In the genomic region with DNA sequence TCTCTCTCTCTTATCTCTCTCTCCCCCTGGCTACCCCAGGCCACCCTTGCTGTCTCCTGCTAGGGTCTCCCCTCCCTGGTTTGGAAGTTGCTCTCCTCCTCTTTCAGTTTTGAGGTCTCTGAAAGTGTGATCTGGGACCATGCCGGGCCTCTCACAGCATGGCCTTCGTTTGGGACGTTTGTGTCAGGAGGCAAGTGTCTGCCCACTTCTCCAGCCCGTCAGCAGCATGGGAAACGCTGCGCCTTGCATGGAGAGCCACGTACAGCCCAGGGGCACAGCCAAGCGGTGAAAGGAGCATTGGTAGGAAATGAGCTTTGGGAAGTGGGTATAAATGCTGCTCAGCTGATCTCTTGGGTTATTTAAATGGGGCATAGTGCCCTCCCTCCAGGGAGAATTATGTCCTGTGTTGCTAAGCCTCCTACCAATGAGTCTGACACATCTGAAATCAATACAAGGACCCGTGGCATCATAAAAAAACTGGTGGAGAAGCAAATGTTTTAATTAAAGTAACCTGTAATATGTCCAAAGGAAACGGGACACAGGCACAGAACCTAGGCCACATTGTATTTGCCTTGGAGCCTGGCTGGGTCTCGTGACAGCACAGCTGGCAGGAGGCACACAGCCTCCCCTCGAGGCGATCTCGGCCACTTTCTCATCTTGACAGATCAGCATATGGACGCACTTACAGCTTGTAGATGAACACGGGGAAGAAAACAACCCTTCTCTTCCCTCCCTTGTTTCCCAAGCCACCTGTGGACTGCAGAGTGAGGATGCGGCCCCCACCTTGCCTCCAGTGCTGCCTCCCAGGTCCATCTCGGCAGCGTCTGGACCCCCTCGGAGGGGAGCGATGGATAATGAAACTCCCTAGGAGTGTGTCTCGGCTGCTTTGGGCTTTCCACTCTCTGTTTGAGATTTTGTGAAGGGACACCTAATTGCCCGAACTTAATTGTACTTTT, we compare ENCODE assay signal across 17 cellular contexts.
DNase-seq lines count a peak whose midpoint lies in the region; ATAC-seq, FAIRE-seq and TF ChIP-seq lines count a peak whose summit lies in the region.
"Had no signal": no experiment of that assay in that cellular context is flagged by ENCODE, and none has a peak within 500 bp of the region (broad histone marks: within the 10 kb centered on the region; RNA-seq: fewer than 3 reads in every experiment).

No MANE protein-coding gene starts in this region.

- no peak overlapping the region for H2AFZ ChIP-seq in HepG2 (ENCODE audit: low read length)
- H2AFZ ChIP-seq: GM23338 had no signal

- H3K4me2 ChIP-seq in HepG2 (ENCODE audit: low read depth, low read length): no peak overlapping the region
- H3K4me2 ChIP-seq: GM23338 had no signal

- intact Hi-C loops in left ventricle myocardium inferior (cut with micrococcal nuclease) (no loop called here), HepG2 (cut with micrococcal nuclease; ENCODE audit: unreplicated experiment) (no loop called here)

- H3K36me3 ChIP-seq in HEK293 (ENCODE audit: control insufficient read depth in 2 of 2, insufficient read depth in 1 of 2, low read length in 2 of 2): no peaks in the 10 kb centered on the region
- H3K36me3 ChIP-seq in left ventricle myocardium inferior: no peaks in the 10 kb centered on the region
- no peaks in the 10 kb centered on the region for H3K36me3 ChIP-seq in HepG2 (replicated peaks in 1 of 2; ENCODE audit: control insufficient read depth in 1 of 2, insufficient read depth in 2 of 2, low read length in 2 of 2)
- H3K36me3 ChIP-seq: thyroid gland had no signal

- peaks cover 15% of the 10 kb centered on the region for H3K4me1 Mint-ChIP-seq in stimulated activated effector memory CD8-positive, alpha-beta T cell treated with anti-CD3 and anti-CD28 coated beads, Interleukin-12 subunit alpha, Interleukin-12 subunit beta, amount 100 ng/mL, for 72 hours
- no peaks in the 10 kb centered on the region for H3K4me1 Mint-ChIP-seq in activated naive CD4-positive, alpha-beta T cell treated with anti-CD3 and anti-CD28 coated beads, Interleukin-2, amount 10 ng/mL, durations not matched to agents 7 days and 5 days
- H3K4me1 Mint-ChIP-seq: activated B cell treated with CpG ODN at 0.5 μM for 24 hours, GM23338 had no signal

- POLR2A ChIA-PET in HEK293 (lab: Yijun Ruan, JAX): no interaction called here
- POLR2A ChIA-PET in HepG2 (lab: Yijun Ruan, JAX): no interaction called here

- no peak overlapping the region for H3K4me3 ChIP-seq in HEK293 (ENCODE audit: low read depth, low read length)
- H3K4me3 ChIP-seq in left ventricle myocardium inferior: no peak overlapping the region
- no peak overlapping the region for H3K4me3 ChIP-seq in HepG2 (replicated peaks in 1 of 3; ENCODE audit: insufficient read depth in 1 of 3, low read depth in 2 of 3, low read length in 3 of 3)
- H3K4me3 ChIP-seq: GM23338, K562, thyroid gland had no signal

- TF ChIP-seq POLR2A in HepG2 (IDR thresholded peaks at IDR 0.05; ENCODE audit: insufficient read depth in 1 of 2, low read depth in 2 of 2, low read length in 2 of 2): no peak

- CTCF ChIA-PET in HEK293 (lab: Yijun Ruan, JAX) (no interaction called here), HepG2 (lab: Yijun Ruan, JAX; ENCODE audit: low intra/inter-chr PET ratio, low total read pairs) (no interaction called here)
- CTCF ChIA-PET in activated naive CD4-positive, alpha-beta T cell treated with anti-CD3 and anti-CD28 coated beads, Interleukin-2, amount 10 ng/mL, durations not matched to agents 7 days and 5 days (lab: Charles Lee): no interaction called here

- H3K27me3 Mint-ChIP-seq in activated naive CD4-positive, alpha-beta T cell treated with anti-CD3 and anti-CD28 coated beads, Interleukin-2, amount 10 ng/mL, durations not matched to agents 7 days and 5 days: peaks cover 69% of the 10 kb centered on the region
- H3K27me3 Mint-ChIP-seq: activated B cell treated with CpG ODN at 0.5 μM for 24 hours had no signal

- no peaks in the 10 kb centered on the region for H3K9me3 Mint-ChIP-seq in stimulated activated effector memory CD8-positive, alpha-beta T cell treated with anti-CD3 and anti-CD28 coated beads, Interleukin-12 subunit alpha, Interleukin-12 subunit beta, amount 100 ng/mL, for 72 hours
- H3K9me3 Mint-ChIP-seq in activated naive CD4-positive, alpha-beta T cell treated with anti-CD3 and anti-CD28 coated beads, Interleukin-2, amount 10 ng/mL, durations not matched to agents 7 days and 5 days: no peaks in the 10 kb centered on the region
- H3K9me3 Mint-ChIP-seq: activated B cell treated with CpG ODN at 0.5 μM for 24 hours; T-helper 1 cell treated with Interleukin-12 subunit alpha and Interleukin-12 subunit beta and Interleukin-4 antibody, amounts not matched to agents 30 μg/mL and 1 μg/mL, for 36 hours had no signal

- no TSS peak for BruUV-seq in HepG2 (replicated peaks; lab: Mats Ljungman, UMichigan)

- TF ChIP-seq RAD21 in HepG2 (CRISPR knock-in tag; IDR thresholded peaks at IDR 0.05): no peak

- no peak for TF ChIP-seq CTCF in HEK293 (tag by site-specific recombination; IDR thresholded peaks at IDR 0.05)
- TF ChIP-seq CTCF in left ventricle myocardium inferior (IDR thresholded peaks at IDR 0.05; ENCODE audit: borderline replicate concordance): peak; percentile 30
- no peak for TF ChIP-seq CTCF in HepG2 (CRISPR knock-in tag; IDR thresholded peaks at IDR 0.05)

- no peaks in the 10 kb centered on the region for H3K79me2 ChIP-seq in HepG2 (ENCODE audit: insufficient read depth, low read length)

- no peak overlapping the region for H3K9ac ChIP-seq in HepG2 (ENCODE audit: insufficient read depth, low read depth, low read length)

- peaks cover 4% of the 10 kb centered on the region; the same call in 1 of the 2 replicates for H3K4me1 ChIP-seq in HEK293 (ENCODE audit: control insufficient read depth, insufficient read depth, low read length)
- H3K4me1 ChIP-seq in left ventricle myocardium inferior: peaks cover 54% of the 10 kb centered on the region
- peaks cover 4% of the 10 kb centered on the region for H3K4me1 ChIP-seq in HepG2 (ENCODE audit: insufficient read depth, low read length)

- H3K27ac Mint-ChIP-seq in stimulated activated effector memory CD8-positive, alpha-beta T cell treated with anti-CD3 and anti-CD28 coated beads, Interleukin-12 subunit alpha, Interleukin-12 subunit beta, amount 100 ng/mL, for 72 hours: peak overlapping the region; percentile 17
- no peak overlapping the region for H3K27ac Mint-ChIP-seq in activated naive CD4-positive, alpha-beta T cell treated with anti-CD3 and anti-CD28 coated beads, Interleukin-2, amount 10 ng/mL, durations not matched to agents 7 days and 5 days
- H3K27ac Mint-ChIP-seq: activated B cell treated with CpG ODN at 0.5 μM for 24 hours; GM23338; T-helper 1 cell treated with Interleukin-12 subunit alpha and Interleukin-12 subunit beta and Interleukin-4 antibody, amounts not matched to agents 30 μg/mL and 1 μg/mL, for 36 hours had no signal

- H3K36me3 Mint-ChIP-seq in stimulated activated effector memory CD8-positive, alpha-beta T cell treated with anti-CD3 and anti-CD28 coated beads, Interleukin-12 subunit alpha, Interleukin-12 subunit beta, amount 100 ng/mL, for 72 hours: no peaks in the 10 kb centered on the region
- H3K36me3 Mint-ChIP-seq in activated naive CD4-positive, alpha-beta T cell treated with anti-CD3 and anti-CD28 coated beads, Interleukin-2, amount 10 ng/mL, durations not matched to agents 7 days and 5 days: no peaks in the 10 kb centered on the region
- H3K36me3 Mint-ChIP-seq: CD14-positive monocyte had no signal

- TF ChIP-seq EP300 in HepG2 (IDR thresholded peaks at IDR 0.05; ENCODE audit: low read depth in 2 of 2, low read length in 2 of 2): no peak
- no peak for TF ChIP-seq EP300 in HepG2 (CRISPR knock-in tag; IDR thresholded peaks at IDR 0.05; ENCODE audit: borderline replicate concordance)

- no peaks in the 10 kb centered on the region for H4K20me1 ChIP-seq in HepG2 (ENCODE audit: insufficient read depth, low read length)

- no peak for FAIRE-seq in HepG2 (lab: Jason Lieb, UNC)
- FAIRE-seq: K562 had no signal

- H3K27ac ChIP-seq in HEK293 (ENCODE audit: extremely low read depth, low read depth, low read length) (no peak overlapping the region), left ventricle myocardium inferior (replicated peaks) (peak overlapping the region; percentile 76), HepG2 (ENCODE audit: extremely low read length, insufficient read depth, low read length) (no peak overlapping the region)
- H3K27ac ChIP-seq: thyroid gland had no signal

- H3K27me3 ChIP-seq in left ventricle myocardium inferior (ENCODE audit: low read depth) (no peaks in the 10 kb centered on the region), HepG2 (ENCODE audit: control insufficient read depth in 1 of 2, insufficient read depth in 2 of 2, low read length in 2 of 2) (peaks cover 0 to 9% of the 10 kb centered on the region in 2 experiments; a peak in 2 of 5 replicates)
- H3K27me3 ChIP-seq: thyroid gland had no signal

- no peak overlapping the region for H3K4me3 Mint-ChIP-seq in stimulated activated effector memory CD8-positive, alpha-beta T cell treated with anti-CD3 and anti-CD28 coated beads, Interleukin-12 subunit alpha, Interleukin-12 subunit beta, amount 100 ng/mL, for 72 hours
- no peak overlapping the region for H3K4me3 Mint-ChIP-seq in activated naive CD4-positive, alpha-beta T cell treated with anti-CD3 and anti-CD28 coated beads, Interleukin-2, amount 10 ng/mL, durations not matched to agents 7 days and 5 days
- H3K4me3 Mint-ChIP-seq: activated B cell treated with CpG ODN at 0.5 μM for 24 hours; CD14-positive monocyte; GM23338; T-helper 1 cell treated with Interleukin-12 subunit alpha and Interleukin-12 subunit beta and Interleukin-4 antibody, amounts not matched to agents 30 μg/mL and 1 μg/mL, for 36 hours had no signal

- WGBS in HepG2 (ENCODE audit: low lambda C conversion rate): 46% methylated on average over 23 of the region's 23 CpGs

- no peaks in the 10 kb centered on the region for H3K9me3 ChIP-seq in HEK293 (ENCODE audit: control insufficient read depth, insufficient read depth, low read depth, low read length)
- H3K9me3 ChIP-seq in left ventricle myocardium inferior (replicated peaks): no peaks in the 10 kb centered on the region
- H3K9me3 ChIP-seq in HepG2 (ENCODE audit: low read length): no peaks in the 10 kb centered on the region
- H3K9me3 ChIP-seq: thyroid gland had no signal

- DNase-seq in left ventricle myocardium inferior (no peak), HepG2 (ENCODE audit: low spot score) (no peak), GM19240 (ENCODE audit: insufficient read length, low spot score) (no peak), NCI-H1436 treated with DMSO at 0.1 percent for 48 hours (lab: John Stamatoyannopoulos, UW) (no peak)
- DNase-seq in stimulated activated effector memory CD8-positive, alpha-beta T cell treated with anti-CD3 and anti-CD28 coated beads, Interleukin-12 subunit alpha, Interleukin-12 subunit beta, amount 100 ng/mL, for 72 hours (ENCODE audit: low spot score in 2 of 2): no peak
- DNase-seq in activated naive CD4-positive, alpha-beta T cell treated with anti-CD3 and anti-CD28 coated beads, Interleukin-2, amount 10 ng/mL, durations not matched to agents 7 days and 5 days: no peak
- DNase-seq: activated B cell treated with CpG ODN at 0.5 μM for 24 hours; activated gamma-delta T cell; left colon; NK-92 treated with Interleukin-12 subunit alpha and Interleukin-12 subunit beta, amount 100 ng/mL, for 24 hours had no signal

- in situ Hi-C loops in HepG2 (cut with HindIII; ENCODE audit: extremely low pct_ligation_motif_present, low pct_unique_long_range_greater_than_20kb): no loop called here

- ATAC-seq in SK-N-SH treated with all-trans-retinoic acid at 6 μM for 48 hours: no peak; the same call in 2 of the 3 replicates
- no peak for ATAC-seq in stimulated activated effector memory CD8-positive, alpha-beta T cell treated with anti-CD3 and anti-CD28 coated beads, Interleukin-12 subunit alpha, Interleukin-12 subunit beta, amount 100 ng/mL, for 72 hours
- ATAC-seq in HepG2: no peak
- ATAC-seq: GM23338, K562, left colon had no signal
